ENCODE assay signal across 8 cellular contexts in genomic region chr11:73359930-73360742, GRCh38. TPM values are rescaled to one million over a fixed set of nuclear protein-coding genes. Genes with fewer than 3 reads are reported as not detected.
A peak's percentile ranks its signal among the peaks of the same experiment; 100 is the strongest.
DNase-seq lines count a peak whose midpoint lies in the region; ATAC-seq and TF ChIP-seq lines count a peak whose summit lies in the region.

No MANE protein-coding gene starts in this region.

- H3K4me2 ChIP-seq in parathyroid adenoma (ENCODE audit: low read length): no peak overlapping the region

- no peaks in the 10 kb centered on the region for H3K79me2 ChIP-seq in parathyroid adenoma

- TF ChIP-seq CTCF in GM13977 (IDR thresholded peaks at IDR 0.05; ENCODE audit: extremely low read depth, insufficient read depth, missing control alignments) (peak; percentile 51), coronary artery (IDR thresholded peaks at IDR 0.05) (no peak), parathyroid adenoma (IDR thresholded peaks at IDR 0.05) (no peak)

- in situ Hi-C loops in GM13977 (cut with MboI; ENCODE audit: low pct_unique_long_range_greater_than_20kb, low sequenced_read_pairs, unreplicated experiment): loop anchor here (25.0 kb wide), 1 partner anchor 302 kb away; no protein-coding TSS in a partner anchor

- H3K4me3 ChIP-seq in coronary artery (peak overlapping the region; percentile 18), parathyroid adenoma (ENCODE audit: low read depth, low read length) (no peak overlapping the region)

- peak; percentile 49 for DNase-seq in AG08396 (ENCODE audit: low spot score)
- DNase-seq in GM13977 (ENCODE audit: low spot score): peak; percentile 68
- DNase-seq in SHP77 treated with DMSO at 0.1 percent for 48 hours (lab: John Stamatoyannopoulos, UW): peak; percentile 7
- DNase-seq in coronary artery (ENCODE audit: low spot score): no peak
- no peak for DNase-seq in A172 (ENCODE audit: low spot score)
- no peak for DNase-seq in NCI-H510A treated with DMSO at 0.1 percent for 48 hours (lab: John Stamatoyannopoulos, UW)

- no peak overlapping the region for H3K9ac ChIP-seq in parathyroid adenoma

- H3K27ac ChIP-seq in coronary artery: peak overlapping the region; percentile 76 to 79
- H3K27ac ChIP-seq in parathyroid adenoma: peak overlapping the region; percentile 83

- ATAC-seq in HG03097 (IDR thresholded peaks at IDR 0.05; ENCODE audit: low FRiP score, unreplicated experiment): no peak

- no peaks in the 10 kb centered on the region for H3K9me3 ChIP-seq in parathyroid adenoma (ENCODE audit: control insufficient read depth, low read length)

- no peaks in the 10 kb centered on the region for H3K36me3 ChIP-seq in parathyroid adenoma (ENCODE audit: control insufficient read depth, insufficient read depth, low read length)

- peaks cover 18% of the 10 kb centered on the region for H3K4me1 ChIP-seq in parathyroid adenoma

- peak overlapping the region; percentile 53 for H2AFZ ChIP-seq in parathyroid adenoma

- H3K27me3 ChIP-seq in parathyroid adenoma (ENCODE audit: control insufficient read depth, insufficient read depth, low read length): no peaks in the 10 kb centered on the region

RNA-seq across cellular contexts. Expression of gene RELT, which starts 16.1 kb away (rescaled TPM):
- total RNA-seq in A172 (2014; rRNA removed; shearing (Covaris generic)): 15.5 and 17.0 TPM in 2 replicates

RNA-seq across cellular contexts. Expression of gene ARHGEF17, which starts 52.1 kb away (rescaled TPM):
- 9.8 and 25.0 TPM in 2 replicates for total RNA-seq in A172 (2014; rRNA removed; shearing (Covaris generic))

Comparison
In these comparisons a context has a peak if more than half of its experiments do, and no peak if none do; other contexts are left out.
1. DNase-seq: peak in AG08396 (single experiment), GM13977 (single experiment) and SHP77 treated with DMSO at 0.1 percent for 48 hours (single experiment); none in coronary artery (single experiment), A172 (single experiment) and NCI-H510A treated with DMSO at 0.1 percent for 48 hours (single experiment).